8 cellular contexts compared by ENCODE assay signal in the genomic region with DNA sequence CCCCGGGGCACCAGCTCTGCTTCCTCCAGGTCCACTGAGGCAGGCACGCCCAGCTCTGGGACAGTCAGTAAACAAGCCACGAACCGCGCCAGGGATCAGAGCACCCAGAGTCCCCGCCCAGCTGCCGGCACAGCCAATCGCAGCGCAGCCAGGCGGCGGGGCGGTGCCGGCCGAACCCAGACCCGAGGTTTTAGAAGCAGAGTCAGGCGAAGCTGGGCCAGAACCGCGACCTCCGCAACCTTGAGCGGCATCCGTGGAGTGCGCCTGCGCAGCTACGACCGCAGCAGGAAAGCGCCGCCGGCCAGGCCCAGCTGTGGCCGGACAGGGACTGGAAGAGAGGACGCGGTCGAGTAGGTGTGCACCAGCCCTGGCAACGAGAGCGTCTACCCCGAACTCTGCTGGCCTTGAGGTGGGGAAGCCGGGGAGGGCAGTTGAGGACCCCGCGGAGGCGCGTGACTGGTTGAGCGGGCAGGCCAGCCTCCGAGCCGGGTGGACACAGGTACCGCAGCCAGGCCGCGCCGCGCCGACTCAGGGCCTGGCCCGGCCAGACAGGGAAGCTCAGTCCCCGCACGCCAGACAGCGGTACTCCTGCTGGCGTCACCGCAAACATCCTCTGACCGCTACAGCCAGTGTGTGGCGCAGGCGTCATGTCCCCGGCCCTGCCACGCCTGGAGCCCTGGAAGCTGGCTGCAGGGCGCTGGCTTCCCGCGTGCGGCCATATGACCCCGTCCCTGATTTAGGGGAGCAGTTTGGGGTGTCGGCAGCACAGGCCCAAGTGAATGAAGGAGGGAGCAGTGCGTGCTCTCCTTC. TPM values are rescaled to one million over a fixed set of nuclear protein-coding genes. Genes with fewer than 3 reads are reported as not detected.
A peak's percentile ranks its signal among the peaks of the same experiment; 100 is the strongest.
DNase-seq lines count a peak whose midpoint lies in the region; ATAC-seq and TF ChIP-seq lines count a peak whose summit lies in the region.

A gene (plus strand): TSS at position 220 of the 810 bp plus-strand sequence. CDS start 1,485 bp downstream, outside the sequence.

- H4K20me1 ChIP-seq in PC-3 (ENCODE audit: low read length) (no peaks in the 10 kb centered on the region), fibroblast of lung (ENCODE audit: control insufficient read depth, extremely low read depth, insufficient read depth, low read length) (no peaks in the 10 kb centered on the region)

- ATAC-seq in PC-3: peak; percentile 93
- ATAC-seq in stimulated activated effector memory CD8-positive, alpha-beta T cell treated with anti-CD3 and anti-CD28 coated beads, Interleukin-12 subunit alpha, Interleukin-12 subunit beta, amount 100 ng/mL, for 72 hours: peak; percentile 36
- no peak for ATAC-seq in HG02970 (IDR thresholded peaks at IDR 0.05; ENCODE audit: low FRiP score, unreplicated experiment)

- H3K27me3 ChIP-seq in PC-3 (ENCODE audit: low read length) (no peaks in the 10 kb centered on the region), fibroblast of lung (ENCODE audit: control insufficient read depth, insufficient read depth, low read length) (no peaks in the 10 kb centered on the region), mucosa of rectum (ENCODE audit: control insufficient read depth in 2 of 2, insufficient read depth in 2 of 2, low read length in 2 of 2) (no peaks in the 10 kb centered on the region)

- BruUV-seq in PC-3 (replicated peaks; lab: Mats Ljungman, UMichigan): no TSS peak

- peaks cover 3% of the 10 kb centered on the region for H3K36me3 Mint-ChIP-seq in activated T-helper 2 cell treated with anti-CD3 and anti-CD28 coated beads, Interferon-gamma antibody, Interleukin-2, Interleukin-4, amounts not matched to agents 10 μg/mL and 5 μg/mL and 100 μg/mL, durations not matched to agents 14 hours and 24 hours and 36 hours (ENCODE audit: low read depth)
- H3K36me3 Mint-ChIP-seq in stimulated activated effector memory CD8-positive, alpha-beta T cell treated with anti-CD3 and anti-CD28 coated beads, Interleukin-12 subunit alpha, Interleukin-12 subunit beta, amount 100 ng/mL, for 72 hours: no peaks in the 10 kb centered on the region

- H3K4me2 ChIP-seq in PC-3 (ENCODE audit: low read length) (peak within 1 kb of the TSS; percentile 96), fibroblast of lung (ENCODE audit: extremely low read depth, insufficient read depth, low read length) (peak within 1 kb of the TSS; percentile 89)

- no peaks in the 10 kb centered on the region for H3F3A ChIP-seq in PC-3 (ENCODE audit: low read length, unreplicated experiment)

- H3K27ac ChIP-seq in PC-3 (ENCODE audit: low read length) (peak within 1 kb of the TSS; percentile 49), fibroblast of lung (ENCODE audit: insufficient read depth, low read length) (peak within 1 kb of the TSS; percentile 98), mucosa of rectum (ENCODE audit: low read depth in 2 of 2, low read length in 2 of 2) (peak within 1 kb of the TSS; percentile 83 to 87)

- H3K27me3 Mint-ChIP-seq in activated T-helper 2 cell treated with anti-CD3 and anti-CD28 coated beads, Interferon-gamma antibody, Interleukin-2, Interleukin-4, amounts not matched to agents 10 μg/mL and 5 μg/mL and 100 μg/mL, durations not matched to agents 14 hours and 24 hours and 36 hours (ENCODE audit: low read depth): peaks cover 35% of the 10 kb centered on the region

- no peaks in the 10 kb centered on the region for H3K9me3 Mint-ChIP-seq in activated T-helper 2 cell treated with anti-CD3 and anti-CD28 coated beads, Interferon-gamma antibody, Interleukin-2, Interleukin-4, amounts not matched to agents 10 μg/mL and 5 μg/mL and 100 μg/mL, durations not matched to agents 14 hours and 24 hours and 36 hours
- H3K9me3 Mint-ChIP-seq in stimulated activated effector memory CD8-positive, alpha-beta T cell treated with anti-CD3 and anti-CD28 coated beads, Interleukin-12 subunit alpha, Interleukin-12 subunit beta, amount 100 ng/mL, for 72 hours: no peaks in the 10 kb centered on the region

- peak within 1 kb of the TSS; percentile 90 for H3K4me3 Mint-ChIP-seq in activated T-helper 2 cell treated with anti-CD3 and anti-CD28 coated beads, Interferon-gamma antibody, Interleukin-2, Interleukin-4, amounts not matched to agents 10 μg/mL and 5 μg/mL and 100 μg/mL, durations not matched to agents 14 hours and 24 hours and 36 hours (ENCODE audit: low read depth)
- peak within 1 kb of the TSS; percentile 59 for H3K4me3 Mint-ChIP-seq in stimulated activated effector memory CD8-positive, alpha-beta T cell treated with anti-CD3 and anti-CD28 coated beads, Interleukin-12 subunit alpha, Interleukin-12 subunit beta, amount 100 ng/mL, for 72 hours

- H3K9me3 ChIP-seq in PC-3 (ENCODE audit: low read length) (no peaks in the 10 kb centered on the region), fibroblast of lung (ENCODE audit: control insufficient read depth, insufficient read depth, low read depth, low read length) (no peaks in the 10 kb centered on the region), mucosa of rectum (ENCODE audit: control insufficient read depth in 2 of 2, low read length in 2 of 2) (no peaks in the 10 kb centered on the region)

- H3K36me3 ChIP-seq in PC-3 (ENCODE audit: low read depth, low read length) (no peaks in the 10 kb centered on the region), fibroblast of lung (ENCODE audit: control insufficient read depth, insufficient read depth, low read length) (peaks cover 7% of the 10 kb centered on the region), mucosa of rectum (ENCODE audit: control insufficient read depth in 2 of 2, insufficient read depth in 2 of 2, low read length in 2 of 2) (peaks cover 5 to 15% of the 10 kb centered on the region in 2 donors)

- H3K79me2 ChIP-seq in PC-3 (ENCODE audit: low read length): peaks cover 9% of the 10 kb centered on the region
- peaks cover 13% of the 10 kb centered on the region for H3K79me2 ChIP-seq in fibroblast of lung (ENCODE audit: control insufficient read depth, insufficient read depth, low read length)

- POLR2A ChIA-PET in PC-3 (lab: Charles Lee; ENCODE audit: unreplicated experiment): interaction anchor here (1.3 kb wide), 1 partner anchor 14 kb away, joined by 4 read pairs; no protein-coding TSS in a partner anchor

- CTCF ChIA-PET in PC-3 (lab: Charles Lee): interaction anchor here (0.7 kb wide), 1 partner anchor 14 kb away, joined by 6 read pairs; no protein-coding TSS in a partner anchor

- intact Hi-C loops in PC-3 (cut with micrococcal nuclease): no loop called here
- intact Hi-C loops in activated T-helper 2 cell treated with anti-CD3 and anti-CD28 coated beads, Interferon-gamma antibody, Interleukin-2, Interleukin-4, amounts not matched to agents 10 μg/mL and 5 μg/mL and 100 μg/mL, durations not matched to agents 14 hours and 24 hours and 36 hours (cut with micrococcal nuclease): loop anchor here (5.0 kb wide), 2 partner anchors 71 to 86 kb away; no protein-coding TSS in a partner anchor

- H2AFZ ChIP-seq in PC-3 (ENCODE audit: low read length) (peak within 1 kb of the TSS; percentile 88), fibroblast of lung (ENCODE audit: low read length) (peak within 1 kb of the TSS; percentile 89)

- TF ChIP-seq CTCF in HFF-Myc (IDR thresholded peaks at IDR 0.05; ENCODE audit: low read depth, low read length, missing control alignments) (no peak), PC-3 (conservative IDR thresholded peaks at IDR 0.05; ENCODE audit: low read depth, low read length) (peak; percentile 35; the same call in 1 of the 2 replicates), fibroblast of lung (conservative IDR thresholded peaks at IDR 0.05 in 1 of 2, IDR thresholded peaks at IDR 0.05 in 1 of 2; ENCODE audit: low read depth in 1 of 2, low read length in 2 of 2) (no peak)

- H3K4me1 Mint-ChIP-seq in activated T-helper 2 cell treated with anti-CD3 and anti-CD28 coated beads, Interferon-gamma antibody, Interleukin-2, Interleukin-4, amounts not matched to agents 10 μg/mL and 5 μg/mL and 100 μg/mL, durations not matched to agents 14 hours and 24 hours and 36 hours (ENCODE audit: low read depth): peaks cover 13% of the 10 kb centered on the region
- H3K4me1 Mint-ChIP-seq in stimulated activated effector memory CD8-positive, alpha-beta T cell treated with anti-CD3 and anti-CD28 coated beads, Interleukin-12 subunit alpha, Interleukin-12 subunit beta, amount 100 ng/mL, for 72 hours: no peaks in the 10 kb centered on the region

- H3K9ac ChIP-seq in PC-3 (ENCODE audit: low read length): peak within 1 kb of the TSS; percentile 87
- peak within 1 kb of the TSS; percentile 99 for H3K9ac ChIP-seq in fibroblast of lung (ENCODE audit: insufficient read depth, low read length)
- peak within 1 kb of the TSS; percentile 70 to 91 for H3K9ac ChIP-seq in mucosa of rectum (ENCODE audit: low read depth in 1 of 2, low read length in 2 of 2)

- no peaks in the 10 kb centered on the region for H3K9me2 ChIP-seq in PC-3 (replicated peaks; ENCODE audit: low read length)

- H3K4me1 ChIP-seq in PC-3 (ENCODE audit: insufficient read depth, low read length) (peaks cover 3% of the 10 kb centered on the region; the same call in 1 of the 2 replicates), fibroblast of lung (ENCODE audit: control insufficient read depth, extremely low read depth, insufficient read depth, low read length) (peaks cover 5% of the 10 kb centered on the region), mucosa of rectum (ENCODE audit: control insufficient read depth in 2 of 2, insufficient read depth in 2 of 2, low read length in 2 of 2) (peaks cover 0 to 3% of the 10 kb centered on the region in 2 donors)

- peak; percentile 95 for DNase-seq in AG08395 (ENCODE audit: low spot score)
- peak; percentile 24 for DNase-seq in HFF-Myc (ENCODE audit: extremely low read depth, low read depth)
- peak; percentile 67 for DNase-seq in PC-3
- DNase-seq in activated T-helper 2 cell treated with anti-CD3 and anti-CD28 coated beads, Interferon-gamma antibody, Interleukin-2, Interleukin-4, amounts not matched to agents 10 μg/mL and 5 μg/mL and 100 μg/mL, durations not matched to agents 14 hours and 24 hours and 36 hours (ENCODE audit: low spot score): peak; percentile 40
- DNase-seq in fibroblast of lung (ENCODE audit: low read depth in 2 of 2): peak; percentile 84 to 87
- no peak for DNase-seq in stimulated activated effector memory CD8-positive, alpha-beta T cell treated with anti-CD3 and anti-CD28 coated beads, Interleukin-12 subunit alpha, Interleukin-12 subunit beta, amount 100 ng/mL, for 72 hours (ENCODE audit: low spot score in 2 of 2)

- peak within 1 kb of the TSS; percentile 74 for H3K4me3 ChIP-seq in HFF-Myc (replicated peaks; ENCODE audit: low read depth, low read length)
- H3K4me3 ChIP-seq in PC-3 (ENCODE audit: low read length): peak within 1 kb of the TSS; percentile 87
- peak within 1 kb of the TSS; percentile 58 to 92 (median 88) for H3K4me3 ChIP-seq in fibroblast of lung (replicated peaks in 1 of 4; ENCODE audit: control extremely low read depth in 1 of 4, insufficient read depth in 1 of 4, low read depth in 3 of 4, low read length in 4 of 4)
- H3K4me3 ChIP-seq in mucosa of rectum (ENCODE audit: low read length in 2 of 2): peak within 1 kb of the TSS; percentile 80 to 88

- peak within 1 kb of the TSS; percentile 75 for H3K27ac Mint-ChIP-seq in activated T-helper 2 cell treated with anti-CD3 and anti-CD28 coated beads, Interferon-gamma antibody, Interleukin-2, Interleukin-4, amounts not matched to agents 10 μg/mL and 5 μg/mL and 100 μg/mL, durations not matched to agents 14 hours and 24 hours and 36 hours
- H3K27ac Mint-ChIP-seq in stimulated activated effector memory CD8-positive, alpha-beta T cell treated with anti-CD3 and anti-CD28 coated beads, Interleukin-12 subunit alpha, Interleukin-12 subunit beta, amount 100 ng/mL, for 72 hours: no peak within 1 kb of the TSS

RNA-seq across cellular contexts. Expression of the gene that starts here (rescaled TPM):
- total RNA-seq in PC-3 (2014; rRNA removed) (63.2 and 71.7 TPM in 2 replicates), fibroblast of lung (563 and 826 TPM in 2 replicates)
- 13.4 and 14.1 TPM in 2 replicates for total RNA-seq in activated T-helper 2 cell treated with anti-CD3 and anti-CD28 coated beads, Interferon-gamma antibody, Interleukin-2, Interleukin-4, amounts not matched to agents 10 μg/mL and 5 μg/mL and 100 μg/mL, durations not matched to agents 14 hours and 24 hours and 36 hours
- polyA plus RNA-seq in fibroblast of lung: 487 and 1,013 TPM in 2 replicates
- polyA plus RNA-seq in fibroblast of lung (2012): 254 and 536 TPM in 2 replicates
- polyA minus RNA-seq in fibroblast of lung (ENCODE audit: low replicate concordance): 17.4 and 56.3 TPM in 2 replicates

Comparison
In these comparisons a context has a peak if more than half of its experiments do, and no peak if none do; other contexts are left out.
1. DNase-seq: peak in AG08395 (single experiment), HFF-Myc (single experiment), PC-3 (single experiment), activated T-helper 2 cell treated with anti-CD3 and anti-CD28 coated beads, Interferon-gamma antibody, Interleukin-2, Interleukin-4, amounts not matched to agents 10 μg/mL and 5 μg/mL and 100 μg/mL, durations not matched to agents 14 hours and 24 hours and 36 hours (single experiment) and fibroblast of lung (2 of 2); none in stimulated activated effector memory CD8-positive, alpha-beta T cell treated with anti-CD3 and anti-CD28 coated beads, Interleukin-12 subunit alpha, Interleukin-12 subunit beta, amount 100 ng/mL, for 72 hours (0 of 2).
2. Peak in every context shown above with its lines, with median percentiles within 50 percentile points of each other: H3K4me3 ChIP-seq, H3K27ac ChIP-seq and H3K9ac ChIP-seq.